ENCODE assay signal across 7 cellular contexts in the genomic region with DNA sequence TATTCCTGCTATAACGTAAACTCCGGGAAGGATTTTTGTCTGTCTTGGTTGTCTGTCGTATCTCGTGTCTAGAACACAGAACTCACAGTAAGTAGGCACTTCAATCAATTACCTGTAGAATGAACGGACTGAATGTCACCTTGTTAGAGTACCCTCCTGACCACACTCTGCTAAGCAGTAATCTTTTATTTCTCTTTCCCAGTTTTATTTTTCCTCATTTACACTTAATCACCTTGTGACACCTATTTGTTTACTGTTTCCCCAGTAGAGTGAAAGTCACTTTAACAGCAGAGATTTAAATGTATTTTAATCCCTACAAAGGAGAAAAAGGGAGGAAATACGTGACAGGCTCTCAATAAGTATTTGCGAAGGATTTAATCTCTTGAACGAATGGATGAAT. TPM values are rescaled to one million over a fixed set of nuclear protein-coding genes. Genes with fewer than 3 reads are reported as not detected.
DNase-seq lines count a peak whose midpoint lies in the region; ATAC-seq, FAIRE-seq and TF ChIP-seq lines count a peak whose summit lies in the region.

No MANE protein-coding gene starts in this region.

- H2AFZ ChIP-seq in HCT116 (ENCODE audit: low read depth, low read length, poor library complexity, severe bottlenecking), result peak overlapping the region; percentile 85

- H3K9ac ChIP-seq in HCT116 (ENCODE audit: low read length), result peak overlapping the region; percentile 74

- H3K4me1 ChIP-seq in HCT116 (ENCODE audit: control insufficient read depth in 1 of 2, insufficient read depth in 2 of 2, low read length in 2 of 2), result peaks cover 5 to 27% of the 10 kb centered on the region in 2 experiments; a peak in 3 of 4 replicates
- H3K4me1 ChIP-seq in small intestine (ENCODE audit: control insufficient read depth in 2 of 2, insufficient read depth in 1 of 2, low read depth in 1 of 2, low read length in 1 of 2), result peaks cover 0 to 6% of the 10 kb centered on the region in 2 donors

- ATAC-seq in HCT116 (no peak), HG03045 (IDR thresholded peaks at IDR 0.05; ENCODE audit: unreplicated experiment) (no peak), GM21423 (IDR thresholded peaks at IDR 0.05; ENCODE audit: unreplicated experiment) (no peak)

- H3K27ac ChIP-seq in HCT116 (ENCODE audit: low read depth, low read length) (no peak overlapping the region), RWPE1 (peak overlapping the region; percentile 49), small intestine (ENCODE audit: low read depth in 1 of 2, low read length in 1 of 2) (peak overlapping the region; percentile 36 to 97)

- no peak for TF ChIP-seq POLR2A in HCT116 (IDR thresholded peaks at IDR 0.05; ENCODE audit: borderline replicate concordance, extremely low read depth, insufficient read depth, insufficient read length)

- no peaks in the 10 kb centered on the region for H3K27me3 ChIP-seq in HCT116 (ENCODE audit: insufficient read depth, low read length)
- no peaks in the 10 kb centered on the region for H3K27me3 ChIP-seq in small intestine (ENCODE audit: control insufficient read depth in 2 of 2, insufficient read depth in 2 of 2, low read length in 2 of 2)

- POLR2A ChIA-PET in HCT116 (lab: Charles Lee) (interaction anchor here (0.6 to 1.1 kb wide), 4 partner anchors 15 to 204 kb away, joined by 3 to 5 read pairs (median 3); no protein-coding TSS in a partner anchor), RWPE1 (lab: Yijun Ruan, JAX; ENCODE audit: low non-redundant PET) (no interaction called here)

- TF ChIP-seq RAD21 in HCT116 (IDR thresholded peaks at IDR 0.05; ENCODE audit: low read depth), result no peak

- no peak for DNase-seq in HCT116 (ENCODE audit: low read depth, low spot score)
- DNase-seq in RWPE1 (ENCODE audit: low spot score), result no peak
- DNase-seq in fibroblast of pulmonary artery (ENCODE audit: low read depth), result no peak
- no peak for DNase-seq in small intestine
- no peak for DNase-seq in NCI-H128 (lab: John Stamatoyannopoulos, UW; ENCODE audit: unreplicated experiment)

- no peaks in the 10 kb centered on the region for H3K9me2 ChIP-seq in HCT116 (ENCODE audit: insufficient read depth)

- H3K9me3 ChIP-seq in HCT116 (ENCODE audit: control insufficient read depth in 1 of 2, insufficient read depth in 1 of 2, low read depth in 1 of 2, low read length in 2 of 2) (no peaks in the 10 kb centered on the region), small intestine (ENCODE audit: control insufficient read depth, low read depth) (no peaks in the 10 kb centered on the region)

- H3K4me3 ChIP-seq in HCT116 (replicated peaks in 1 of 2; ENCODE audit: low read depth in 1 of 2, low read length in 2 of 2) (peak overlapping the region; percentile 62 to 77), fibroblast of pulmonary artery (replicated peaks; ENCODE audit: low read depth, low read length) (peak overlapping the region; percentile 77), small intestine (ENCODE audit: low read depth in 1 of 2, low read length in 2 of 2) (peak overlapping the region in 1 of 2 donors; percentile 83)

- no peak for FAIRE-seq in small intestine (lab: Jason Lieb, UNC)

- intact Hi-C loops in HCT116 (cut with micrococcal nuclease), result loop anchor here (5.0 to 10.0 kb wide), 2 partner anchors 255 to 308 kb away; a partner anchor contains a TSS

- CTCF ChIA-PET in HCT116 (lab: Charles Lee), result interaction anchor here (0.9 to 1.4 kb wide), 3 partner anchors 14 to 301 kb away, joined by 3 to 5 read pairs (median 3); no protein-coding TSS in a partner anchor
- CTCF ChIA-PET in RWPE1 (lab: Yijun Ruan, JAX), result no interaction called here

- RAD21 ChIA-PET in HCT116 (lab: Charles Lee; ENCODE audit: low non-redundant PET in 1 of 2, low total read pairs in 2 of 2, uncharacterized antibody in 2 of 2, unreplicated experiment in 2 of 2), result no interaction called here

- no TSS peak for BruUV-seq in HCT116 (replicated peaks; lab: Mats Ljungman, UMichigan)

- H3K36me3 ChIP-seq in HCT116 (ENCODE audit: control insufficient read depth in 1 of 2, insufficient read depth in 2 of 2, low read length in 2 of 2) (no peaks in the 10 kb centered on the region), small intestine (ENCODE audit: control insufficient read depth in 2 of 2, insufficient read depth in 2 of 2, low read length in 2 of 2) (no peaks in the 10 kb centered on the region)

- no peak for TF ChIP-seq CTCF in HCT116 (IDR thresholded peaks at IDR 0.05 in 2 of 3, conservative IDR thresholded peaks at IDR 0.05 in 1 of 3; ENCODE audit: borderline replicate concordance in 1 of 3, insufficient read depth in 1 of 3, low read depth in 2 of 3, low read length in 2 of 3)
- TF ChIP-seq CTCF in RWPE1 (conservative IDR thresholded peaks at IDR 0.05; ENCODE audit: low read depth), result no peak
- TF ChIP-seq CTCF in fibroblast of pulmonary artery (IDR thresholded peaks at IDR 0.05; ENCODE audit: low read length, missing control alignments), result no peak

- H3K4me2 ChIP-seq in HCT116 (ENCODE audit: low read length), result peak overlapping the region; percentile 85

- no peaks in the 10 kb centered on the region for H4K20me1 ChIP-seq in HCT116 (ENCODE audit: insufficient read depth)

- peaks cover 10% of the 10 kb centered on the region for H3K79me2 ChIP-seq in HCT116 (ENCODE audit: insufficient read depth, low read length)

- 13 to 29% (median 16%) methylated on average over 8 of the region's 8 CpGs for WGBS in small intestine, 3 donors

TF ChIP-seq in HCT116, 20 proteins besides CTCF, POLR2A, EP300 and RAD21:
- TF ChIP-seq SRF (IDR thresholded peaks at IDR 0.05; ENCODE audit: low read depth) (no peak), CEBPB (IDR thresholded peaks at IDR 0.05; ENCODE audit: low read depth) (no peak), JUND (IDR thresholded peaks at IDR 0.05) (no peak), SP1 (IDR thresholded peaks at IDR 0.05; ENCODE audit: low read depth) (no peak), ZNF274 (IDR thresholded peaks at IDR 0.05; ENCODE audit: low read depth, low read length) (no peak), CBX3 (IDR thresholded peaks at IDR 0.05; ENCODE audit: low read depth) (no peak), SIN3A (IDR thresholded peaks at IDR 0.05; ENCODE audit: low read depth) (no peak)
- TF ChIP-seq, protein P1, sequence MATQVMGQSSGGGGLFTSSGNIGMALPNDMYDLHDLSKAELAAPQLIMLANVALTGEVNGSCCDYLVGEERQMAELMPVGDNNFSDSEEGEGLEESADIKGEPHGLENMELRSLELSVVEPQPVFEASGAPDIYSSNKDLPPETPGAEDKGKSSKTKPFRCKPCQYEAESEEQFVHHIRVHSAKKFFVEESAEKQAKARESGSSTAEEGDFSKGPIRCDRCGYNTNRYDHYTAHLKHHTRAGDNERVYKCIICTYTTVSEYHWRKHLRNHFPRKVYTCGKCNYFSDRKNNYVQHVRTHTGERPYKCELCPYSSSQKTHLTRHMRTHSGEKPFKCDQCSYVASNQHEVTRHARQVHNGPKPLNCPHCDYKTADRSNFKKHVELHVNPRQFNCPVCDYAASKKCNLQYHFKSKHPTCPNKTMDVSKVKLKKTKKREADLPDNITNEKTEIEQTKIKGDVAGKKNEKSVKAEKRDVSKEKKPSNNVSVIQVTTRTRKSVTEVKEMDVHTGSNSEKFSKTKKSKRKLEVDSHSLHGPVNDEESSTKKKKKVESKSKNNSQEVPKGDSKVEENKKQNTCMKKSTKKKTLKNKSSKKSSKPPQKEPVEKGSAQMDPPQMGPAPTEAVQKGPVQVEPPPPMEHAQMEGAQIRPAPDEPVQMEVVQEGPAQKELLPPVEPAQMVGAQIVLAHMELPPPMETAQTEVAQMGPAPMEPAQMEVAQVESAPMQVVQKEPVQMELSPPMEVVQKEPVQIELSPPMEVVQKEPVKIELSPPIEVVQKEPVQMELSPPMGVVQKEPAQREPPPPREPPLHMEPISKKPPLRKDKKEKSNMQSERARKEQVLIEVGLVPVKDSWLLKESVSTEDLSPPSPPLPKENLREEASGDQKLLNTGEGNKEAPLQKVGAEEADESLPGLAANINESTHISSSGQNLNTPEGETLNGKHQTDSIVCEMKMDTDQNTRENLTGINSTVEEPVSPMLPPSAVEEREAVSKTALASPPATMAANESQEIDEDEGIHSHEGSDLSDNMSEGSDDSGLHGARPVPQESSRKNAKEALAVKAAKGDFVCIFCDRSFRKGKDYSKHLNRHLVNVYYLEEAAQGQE (IDR thresholded peaks at IDR 0.05; ENCODE audit: low read depth), result no peak

RNA-seq across cellular contexts. Expression of a gene that starts 0.5 kb away (rescaled TPM):
- 14.7 TPM for total RNA-seq in HCT116 (2021; ENCODE audit: unreplicated experiment)
- polyA plus RNA-seq in HCT116 (2012), result 10.1 and 11.2 TPM in 2 replicates
- 10 to 100 TPM; 10.6 to 13.0 (median 12.3) TPM for polyA plus RNA-seq in small intestine
